Comparison of ENCODE assay signal across 1 cellular context in the genomic region with DNA sequence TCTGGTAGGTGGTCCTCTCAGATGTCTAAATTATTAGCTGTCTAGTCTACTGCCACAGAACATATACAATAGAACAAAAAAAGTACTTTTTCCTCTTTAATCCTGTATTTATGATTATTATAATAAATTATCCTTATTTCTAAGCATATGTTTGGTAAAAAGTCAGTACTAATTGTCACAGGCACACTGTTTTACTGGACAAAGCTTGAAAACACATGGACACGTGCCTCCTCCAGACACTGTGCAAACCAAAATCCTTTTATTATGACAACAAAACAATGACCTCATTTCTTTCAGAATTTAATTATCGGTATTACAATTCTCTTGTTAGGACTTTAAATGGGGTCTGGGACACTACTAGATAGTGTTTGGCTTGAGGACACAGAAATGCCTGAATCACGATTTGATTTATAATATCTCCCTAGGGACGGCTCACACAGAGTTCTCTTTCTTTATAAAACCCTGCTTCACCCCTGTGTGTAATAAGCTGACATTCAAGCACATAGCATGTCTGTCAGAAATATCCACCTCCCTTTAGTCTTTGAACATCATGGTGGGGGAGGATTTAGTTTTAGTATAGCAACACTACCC.
TF ChIP-seq lines count a peak whose summit lies in the region.

No MANE protein-coding gene starts in this region.

TF ChIP-seq in SK-N-SH treated with all-trans-retinoic acid at 6 μM for 48 hours, 23 proteins besides CTCF, POLR2A, EP300 and RAD21:
- TF ChIP-seq ISL1 (CRISPR knock-in tag; IDR thresholded peaks at IDR 0.05) = 0 out of 2 replicates have a peak, but pooled peaks have one; percentile 23
- TF ChIP-seq BACH2 (CRISPR knock-in tag; IDR thresholded peaks at IDR 0.05; ENCODE audit: borderline replicate concordance) = no peak
